Comparison of ENCODE assay signal across 20 cellular contexts in the genomic region with DNA sequence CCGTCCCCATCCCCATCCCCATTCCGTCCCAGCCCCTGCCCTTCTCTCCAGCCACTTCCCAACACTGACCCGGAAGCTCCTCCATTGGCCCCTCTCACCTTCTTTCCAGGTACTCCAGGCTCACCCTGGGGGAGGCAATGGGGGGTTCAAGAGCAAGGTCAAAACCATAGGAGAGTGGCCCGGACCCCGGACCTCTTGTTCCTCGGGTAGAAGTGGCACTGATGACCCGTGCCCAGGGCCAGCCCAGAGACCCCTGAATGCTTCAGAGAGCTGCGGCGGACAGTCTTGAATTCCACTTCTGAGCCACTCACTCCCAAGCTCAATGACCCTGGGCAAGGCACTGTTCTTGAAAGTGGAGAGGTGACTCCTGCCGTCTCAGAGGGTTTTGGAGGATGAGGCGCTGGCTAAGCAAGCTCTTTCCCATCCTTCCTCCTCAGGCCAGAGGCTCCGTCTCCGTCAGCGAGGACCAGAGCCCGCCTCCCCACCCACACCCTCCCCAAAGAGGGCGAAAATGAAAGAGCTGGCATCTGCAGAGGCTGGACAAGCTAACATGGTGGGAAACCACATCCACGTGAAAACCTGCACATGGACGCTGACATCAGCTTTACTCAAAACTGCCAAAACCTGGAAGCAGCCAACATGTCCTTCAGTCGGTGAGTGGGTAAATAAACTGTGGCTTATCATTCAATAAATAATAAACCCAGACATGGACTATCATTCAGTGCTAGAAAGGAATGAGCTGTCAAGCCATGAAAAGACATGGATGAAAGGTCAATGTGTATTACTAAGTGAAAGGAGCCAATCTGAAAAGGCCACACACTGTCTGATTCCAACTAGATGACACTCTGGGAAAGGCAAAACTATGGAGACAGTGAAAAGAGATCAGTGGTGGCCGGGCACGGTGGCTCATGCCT.
"Had no signal": no experiment of that assay in that cellular context is flagged by ENCODE, and none has a peak within 500 bp of the region (broad histone marks: within the 10 kb centered on the region; RNA-seq: fewer than 3 reads in every experiment).

No MANE protein-coding gene starts in this region.

- H3K27ac Mint-ChIP-seq: activated T-helper 1 cell treated with anti-CD3 and anti-CD28 coated beads, Interleukin-12 subunit alpha, Interleukin-12 subunit beta, Interleukin-2, Interleukin-4 antibody, amounts not matched to agents 30 ng/mL and 10 ng/mL and 1 ng/mL, durations not matched to agents 14 hours and 24 hours and 36 hours; nephron had no signal

- ATAC-seq: left ventricle myocardium superior, mucosa of descending colon had no signal

- H3K9me3 ChIP-seq: esophagus squamous epithelium, mucosa of descending colon, ovary, prostate gland, sigmoid colon had no signal

- H3K9me3 Mint-ChIP-seq: activated T-helper 1 cell treated with anti-CD3 and anti-CD28 coated beads, Interleukin-12 subunit alpha, Interleukin-12 subunit beta, Interleukin-2, Interleukin-4 antibody, amounts not matched to agents 30 ng/mL and 10 ng/mL and 1 ng/mL, durations not matched to agents 14 hours and 24 hours and 36 hours; nephron had no signal

- H3K4me1 Mint-ChIP-seq: nephron had no signal

- DNase-seq: activated CD4-positive, alpha-beta T cell treated with anti-CD3 and anti-CD28 coated beads for 4 hours; activated CD4-positive, alpha-beta T cell treated with anti-CD3 and anti-CD28 coated beads, Interleukin-2, amount 50 U/mL, for 4 hours; activated gamma-delta T cell treated with Interleukin-2 at 50 U/mL for 16 hours; activated naive CD4-positive, alpha-beta T cell treated with anti-CD3 and anti-CD28 coated beads, Interleukin-2, amount 50 U/mL, for 16 hours; activated T-cell treated with anti-CD3 and anti-CD28 coated beads, Interleukin-2, amount 50 U/mL, for 1 hour; amniotic stem cell; caudate nucleus; esophagus squamous epithelium; glutamatergic neuron; left ventricle myocardium superior; ovary; retina; sigmoid colon; stimulated activated CD4-positive, alpha-beta T cell treated with anti-CD3 and anti-CD28 coated beads, Interleukin-1b, Interleukin-23, amount 100 ng/mL, for 48 hours; stimulated activated naive CD4-positive, alpha-beta T cell; T-helper 1 cell had no signal

- H3K4me3 Mint-ChIP-seq: activated T-helper 1 cell treated with anti-CD3 and anti-CD28 coated beads, Interleukin-12 subunit alpha, Interleukin-12 subunit beta, Interleukin-2, Interleukin-4 antibody, amounts not matched to agents 30 ng/mL and 10 ng/mL and 1 ng/mL, durations not matched to agents 14 hours and 24 hours and 36 hours; nephron had no signal
